1 cellular context compared by ENCODE assay signal in the genomic region with DNA sequence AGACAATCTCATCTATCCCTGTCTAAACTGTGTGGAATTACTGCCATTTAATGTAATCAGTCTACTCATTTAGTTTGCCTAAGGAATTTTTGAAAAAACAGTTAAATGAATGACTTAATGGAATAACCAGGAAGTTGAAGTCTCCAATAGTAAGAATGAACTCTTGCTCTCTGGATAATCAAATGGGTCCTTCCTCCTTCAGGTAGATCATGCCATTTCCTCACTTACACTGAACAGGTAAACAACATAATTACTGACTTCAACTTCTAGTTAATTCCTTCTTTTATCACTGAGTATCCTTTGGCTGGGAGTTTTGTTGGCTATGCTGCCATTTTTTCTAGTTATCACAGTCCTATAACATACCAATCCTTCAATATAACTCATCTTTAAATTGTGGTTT.
TF ChIP-seq lines count a peak whose summit lies in the region.

No MANE protein-coding gene starts in this region.

TF ChIP-seq in K562, 482 proteins besides CTCF, POLR2A, EP300 and RAD21:
- no peak for TF ChIP-seq BCLAF1 (IDR thresholded peaks at IDR 0.05; ENCODE audit: borderline replicate concordance in 1 of 2, control insufficient read depth in 1 of 2, low read depth in 2 of 2, low read length in 1 of 2)
- TF ChIP-seq HNRNPLL (IDR thresholded peaks at IDR 0.05; ENCODE audit: low read depth, low read length, poor library complexity, severe bottlenecking), result no peak
- TF ChIP-seq ZNF121 (CRISPR knock-in tag; conservative IDR thresholded peaks at IDR 0.05), result no peak
- TF ChIP-seq, protein P1, sequence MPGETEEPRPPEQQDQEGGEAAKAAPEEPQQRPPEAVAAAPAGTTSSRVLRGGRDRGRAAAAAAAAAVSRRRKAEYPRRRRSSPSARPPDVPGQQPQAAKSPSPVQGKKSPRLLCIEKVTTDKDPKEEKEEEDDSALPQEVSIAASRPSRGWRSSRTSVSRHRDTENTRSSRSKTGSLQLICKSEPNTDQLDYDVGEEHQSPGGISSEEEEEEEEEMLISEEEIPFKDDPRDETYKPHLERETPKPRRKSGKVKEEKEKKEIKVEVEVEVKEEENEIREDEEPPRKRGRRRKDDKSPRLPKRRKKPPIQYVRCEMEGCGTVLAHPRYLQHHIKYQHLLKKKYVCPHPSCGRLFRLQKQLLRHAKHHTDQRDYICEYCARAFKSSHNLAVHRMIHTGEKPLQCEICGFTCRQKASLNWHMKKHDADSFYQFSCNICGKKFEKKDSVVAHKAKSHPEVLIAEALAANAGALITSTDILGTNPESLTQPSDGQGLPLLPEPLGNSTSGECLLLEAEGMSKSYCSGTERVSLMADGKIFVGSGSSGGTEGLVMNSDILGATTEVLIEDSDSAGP (CRISPR knock-in tag; IDR thresholded peaks at IDR 0.05), result no peak
- TF ChIP-seq EWSR1 (IDR thresholded peaks at IDR 0.05; ENCODE audit: borderline replicate concordance, low read depth, partially characterized antibody), result no peak
- TF ChIP-seq, protein P2, sequence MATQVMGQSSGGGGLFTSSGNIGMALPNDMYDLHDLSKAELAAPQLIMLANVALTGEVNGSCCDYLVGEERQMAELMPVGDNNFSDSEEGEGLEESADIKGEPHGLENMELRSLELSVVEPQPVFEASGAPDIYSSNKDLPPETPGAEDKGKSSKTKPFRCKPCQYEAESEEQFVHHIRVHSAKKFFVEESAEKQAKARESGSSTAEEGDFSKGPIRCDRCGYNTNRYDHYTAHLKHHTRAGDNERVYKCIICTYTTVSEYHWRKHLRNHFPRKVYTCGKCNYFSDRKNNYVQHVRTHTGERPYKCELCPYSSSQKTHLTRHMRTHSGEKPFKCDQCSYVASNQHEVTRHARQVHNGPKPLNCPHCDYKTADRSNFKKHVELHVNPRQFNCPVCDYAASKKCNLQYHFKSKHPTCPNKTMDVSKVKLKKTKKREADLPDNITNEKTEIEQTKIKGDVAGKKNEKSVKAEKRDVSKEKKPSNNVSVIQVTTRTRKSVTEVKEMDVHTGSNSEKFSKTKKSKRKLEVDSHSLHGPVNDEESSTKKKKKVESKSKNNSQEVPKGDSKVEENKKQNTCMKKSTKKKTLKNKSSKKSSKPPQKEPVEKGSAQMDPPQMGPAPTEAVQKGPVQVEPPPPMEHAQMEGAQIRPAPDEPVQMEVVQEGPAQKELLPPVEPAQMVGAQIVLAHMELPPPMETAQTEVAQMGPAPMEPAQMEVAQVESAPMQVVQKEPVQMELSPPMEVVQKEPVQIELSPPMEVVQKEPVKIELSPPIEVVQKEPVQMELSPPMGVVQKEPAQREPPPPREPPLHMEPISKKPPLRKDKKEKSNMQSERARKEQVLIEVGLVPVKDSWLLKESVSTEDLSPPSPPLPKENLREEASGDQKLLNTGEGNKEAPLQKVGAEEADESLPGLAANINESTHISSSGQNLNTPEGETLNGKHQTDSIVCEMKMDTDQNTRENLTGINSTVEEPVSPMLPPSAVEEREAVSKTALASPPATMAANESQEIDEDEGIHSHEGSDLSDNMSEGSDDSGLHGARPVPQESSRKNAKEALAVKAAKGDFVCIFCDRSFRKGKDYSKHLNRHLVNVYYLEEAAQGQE (CRISPR knock-in tag; IDR thresholded peaks at IDR 0.05; ENCODE audit: low read depth), result no peak
- TF ChIP-seq ZNF23 (CRISPR knock-in tag; IDR thresholded peaks at IDR 0.05), result no peak
